8 cellular contexts compared by ENCODE assay signal in genomic region chrX:132165005-132165404, GRCh38. TPM values are rescaled to one million over a fixed set of nuclear protein-coding genes. Genes with fewer than 3 reads are reported as not detected.
"Had no signal": no experiment of that assay in that cellular context is flagged by ENCODE, and none has a peak within 500 bp of the region (broad histone marks: within the 10 kb centered on the region; RNA-seq: fewer than 3 reads in every experiment).

No MANE protein-coding gene starts in this region.

- H3K4me3 ChIP-seq: GM12878 had no signal

- ATAC-seq: GM12878 had no signal

- DNase-seq: GDM1, GF-D8 had no signal

- FAIRE-seq: G401.6, GM12878, GM12891, GM12892, GM18507 had no signal

RNA-seq across cellular contexts. Expression of gene FRMD7, which starts 37.2 kb away (rescaled TPM):
- total RNA-seq: G401, GM12878 had no signal
